19 cellular contexts compared by ENCODE assay signal in the genomic region with DNA sequence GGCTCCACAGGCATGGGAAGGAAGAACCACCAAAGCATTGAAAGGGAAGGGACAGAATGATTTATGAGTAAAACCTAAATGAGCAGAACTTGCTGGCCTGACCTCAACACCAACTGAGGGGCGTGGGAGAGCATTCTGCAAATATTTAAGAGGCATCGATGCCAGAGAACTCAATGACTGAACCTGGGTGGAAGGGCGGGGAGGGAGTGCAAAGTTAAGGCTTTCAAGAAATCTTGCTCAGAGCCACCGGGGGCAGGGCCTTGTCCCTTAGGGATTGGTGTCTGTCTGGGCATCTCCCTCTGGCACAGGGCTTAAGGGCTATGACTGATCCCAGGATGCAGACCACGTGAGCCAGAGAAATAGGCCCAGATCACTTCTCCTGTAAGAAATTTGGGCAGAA.
DNase-seq lines count a peak whose midpoint lies in the region; FAIRE-seq and TF ChIP-seq lines count a peak whose summit lies in the region.
"Had no signal": no experiment of that assay in that cellular context is flagged by ENCODE, and none has a peak within 500 bp of the region (broad histone marks: within the 10 kb centered on the region; RNA-seq: fewer than 3 reads in every experiment).

No MANE protein-coding gene starts in this region.

- H3K27ac ChIP-seq in breast epithelium = peak overlapping the region in 1 of 2 donors; percentile 38
- H3K27ac ChIP-seq: 22Rv1, right lobe of liver had no signal

- H3K27me3 ChIP-seq in breast epithelium = no peaks in the 10 kb centered on the region
- H3K27me3 ChIP-seq: right lobe of liver had no signal

- H3K9me3 ChIP-seq in breast epithelium = peaks cover 0 to 5% of the 10 kb centered on the region in 2 donors
- H3K9me3 ChIP-seq: right lobe of liver had no signal

- FAIRE-seq in urothelium cell line (lab: Jason Lieb, UNC) = no peak

- H3K27me3 Mint-ChIP-seq in MCF 10A (ENCODE audit: insufficient read depth, unreplicated experiment) = no peaks in the 10 kb centered on the region

- intact Hi-C loops in MCF 10A (cut with micrococcal nuclease) = no loop called here
- intact Hi-C loops in breast epithelium (cut with DNase I; ENCODE audit: low total_unique reads) = no loop called here

- CTCF ChIA-PET in MCF 10A (lab: Yijun Ruan, JAX) = interaction anchor here (1.4 kb wide), 1 partner anchor 36 kb away, joined by 4 read pairs; no protein-coding TSS in a partner anchor

- POLR2A ChIA-PET in MCF 10A (lab: Yijun Ruan, JAX) = no interaction called here

- TF ChIP-seq CTCF in MCF 10A (IDR thresholded peaks at IDR 0.05; ENCODE audit: unreplicated experiment) (no peak), breast epithelium (IDR thresholded peaks at IDR 0.05) (no peak), cardiac fibroblast (IDR thresholded peaks at IDR 0.05; ENCODE audit: low read depth, low read length) (no peak)

- TF ChIP-seq POLR2A in breast epithelium (IDR thresholded peaks at IDR 0.05) = no peak

- no peaks in the 10 kb centered on the region for H3K36me3 ChIP-seq in breast epithelium
- H3K36me3 ChIP-seq: right lobe of liver had no signal

- DNase-seq in MCF 10A (ENCODE audit: unreplicated experiment) (peak; percentile 31), breast epithelium (ENCODE audit: low spot score in 2 of 2) (no peak), cardiac fibroblast (ENCODE audit: low read depth in 2 of 2) (peak; percentile 76 to 79), kidney glomerular epithelial cell (lab: John Stamatoyannopoulos, UW) (peak; percentile 92), urothelium cell line (ENCODE audit: low spot score) (peak; percentile 62), retina (no peak)
- no peak for DNase-seq in stimulated activated CD4-positive, alpha-beta T cell treated with anti-CD3 and anti-CD28 coated beads, Interleukin-1b, Interleukin-23, amount 100 ng/mL, for 48 hours
- DNase-seq in effector CD8-positive, alpha-beta T cell (lab: John Stamatoyannopoulos, UW) = no peak
- DNase-seq: activated CD4-positive, alpha-beta memory T cell treated with anti-CD3 and anti-CD28 coated beads, Interleukin-2, amount 10 ng/mL, durations not matched to agents 7 days and 5 days; anterior cingulate cortex; glutamatergic neuron; H9; naive thymus-derived CD4-positive, alpha-beta T cell; NCI-H2081 treated with DMSO at 0.1 percent for 48 hours; NCI-H748 treated with DMSO at 0.1 percent for 48 hours; right lobe of liver; T1000 had no signal

- H3K4me3 Mint-ChIP-seq in MCF 10A (ENCODE audit: unreplicated experiment) = no peak overlapping the region
- H3K4me3 Mint-ChIP-seq: activated CD4-positive, alpha-beta memory T cell treated with anti-CD3 and anti-CD28 coated beads, Interleukin-2, amount 10 ng/mL, durations not matched to agents 7 days and 5 days; H9; naive thymus-derived CD4-positive, alpha-beta T cell; stimulated activated memory B cell treated with anti-CD40 and anti-IgM and Interleukin-4, amounts not matched to agents 10 μg/mL and 1 μg/mL and 100 μg/mL, for 72 hours had no signal

- H3K4me1 ChIP-seq in breast epithelium = peaks cover 0 to 6% of the 10 kb centered on the region in 2 donors
- H3K4me1 ChIP-seq: right lobe of liver had no signal

- no peaks in the 10 kb centered on the region for H3K9me3 Mint-ChIP-seq in MCF 10A (ENCODE audit: unreplicated experiment)
- H3K9me3 Mint-ChIP-seq: activated CD4-positive, alpha-beta memory T cell treated with anti-CD3 and anti-CD28 coated beads, Interleukin-2, amount 10 ng/mL, durations not matched to agents 7 days and 5 days; H9 had no signal

- no TSS peak for BruUV-seq in MCF 10A (replicated peaks; lab: Mats Ljungman, UMichigan)

- no peaks in the 10 kb centered on the region for H3K36me3 Mint-ChIP-seq in MCF 10A (ENCODE audit: insufficient read depth, unreplicated experiment)
- H3K36me3 Mint-ChIP-seq: naive thymus-derived CD4-positive, alpha-beta T cell; stimulated activated memory B cell treated with anti-CD40 and anti-IgM and Interleukin-4, amounts not matched to agents 10 μg/mL and 1 μg/mL and 100 μg/mL, for 72 hours had no signal

- no peak overlapping the region for H3K4me3 ChIP-seq in breast epithelium
- no peak overlapping the region for H3K4me3 ChIP-seq in cardiac fibroblast (replicated peaks in 1 of 2; ENCODE audit: low read depth in 2 of 2, low read length in 2 of 2)
- H3K4me3 ChIP-seq: right lobe of liver had no signal

- peak overlapping the region; percentile 33 for H3K27ac Mint-ChIP-seq in MCF 10A (ENCODE audit: low read depth, unreplicated experiment)
- H3K27ac Mint-ChIP-seq: activated CD4-positive, alpha-beta memory T cell treated with anti-CD3 and anti-CD28 coated beads, Interleukin-2, amount 10 ng/mL, durations not matched to agents 7 days and 5 days; H9; naive thymus-derived CD4-positive, alpha-beta T cell; stimulated activated memory B cell treated with anti-CD40 and anti-IgM and Interleukin-4, amounts not matched to agents 10 μg/mL and 1 μg/mL and 100 μg/mL, for 72 hours had no signal

- peaks cover 22% of the 10 kb centered on the region for H3K4me1 Mint-ChIP-seq in MCF 10A (ENCODE audit: insufficient read depth, unreplicated experiment)
- H3K4me1 Mint-ChIP-seq: activated CD4-positive, alpha-beta memory T cell treated with anti-CD3 and anti-CD28 coated beads, Interleukin-2, amount 10 ng/mL, durations not matched to agents 7 days and 5 days; stimulated activated memory B cell treated with anti-CD40 and anti-IgM and Interleukin-4, amounts not matched to agents 10 μg/mL and 1 μg/mL and 100 μg/mL, for 72 hours had no signal

Comparison
In these comparisons a context has a peak if more than half of its experiments do, and no peak if none do; other contexts are left out.
1. DNase-seq: peak in MCF 10A (single experiment), cardiac fibroblast (2 of 2), kidney glomerular epithelial cell (single experiment) and urothelium cell line (single experiment); none in breast epithelium (0 of 2), retina (single experiment), stimulated activated CD4-positive, alpha-beta T cell treated with anti-CD3 and anti-CD28 coated beads, Interleukin-1b, Interleukin-23, amount 100 ng/mL, for 48 hours (single experiment) and effector CD8-positive, alpha-beta T cell (single experiment).